Comparison of ENCODE assay signal across 17 cellular contexts in the genomic region with DNA sequence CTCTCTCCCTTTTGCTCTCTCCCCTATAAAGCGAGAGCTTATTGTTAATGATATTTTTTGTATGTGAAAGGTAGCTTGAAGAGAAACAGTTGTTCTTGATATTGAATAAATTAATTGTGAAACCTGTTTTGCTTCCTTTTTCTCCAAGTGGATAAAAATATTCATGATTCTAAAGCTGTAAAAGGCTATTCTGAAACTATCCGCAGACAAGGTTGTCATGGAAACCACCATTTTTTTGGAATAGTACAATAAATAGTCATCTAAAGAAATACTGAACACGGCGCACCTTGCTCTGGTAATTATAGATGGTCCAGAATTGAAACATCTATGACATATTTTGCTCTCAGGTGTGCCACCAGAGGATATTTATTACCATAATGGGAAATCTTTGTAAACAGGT.
A peak's percentile ranks its signal among the peaks of the same experiment; 100 is the strongest.
DNase-seq lines count a peak whose midpoint lies in the region; ATAC-seq and TF ChIP-seq lines count a peak whose summit lies in the region.
"Had no signal": no experiment of that assay in that cellular context is flagged by ENCODE, and none has a peak within 500 bp of the region (broad histone marks: within the 10 kb centered on the region; RNA-seq: fewer than 3 reads in every experiment).

No MANE protein-coding gene starts in this region.

- H3K4me3 ChIP-seq in upper lobe of right lung = no peak overlapping the region
- H3K4me3 ChIP-seq: A549; BLaER1 treated with 17β-estradiol and CSF1 and Interleukin-3, amounts not matched to agents 10 nM and 100 nM had no signal

- TF ChIP-seq CTCF in upper lobe of right lung (IDR thresholded peaks at IDR 0.05) = no peak

- H3K4me3 Mint-ChIP-seq in effector memory CD8-positive, alpha-beta T cell = no peak overlapping the region
- H3K4me3 Mint-ChIP-seq: B cell; CD4-positive, alpha-beta T cell; CD8-positive, alpha-beta T cell had no signal

- H3K9me3 Mint-ChIP-seq in effector memory CD8-positive, alpha-beta T cell = no peaks in the 10 kb centered on the region
- H3K9me3 Mint-ChIP-seq: CD4-positive, alpha-beta T cell; CD8-positive, alpha-beta T cell had no signal

- no peaks in the 10 kb centered on the region for H3K9me3 ChIP-seq in upper lobe of right lung
- H3K9me3 ChIP-seq: A549; BLaER1 treated with 17β-estradiol and CSF1 and Interleukin-3, amounts not matched to agents 10 nM and 100 nM; Caco-2 had no signal

- H3K27ac Mint-ChIP-seq in effector memory CD8-positive, alpha-beta T cell = no peak overlapping the region
- H3K27ac Mint-ChIP-seq: B cell; CD4-positive, alpha-beta T cell; CD8-positive, alpha-beta T cell had no signal

- H3K36me3 Mint-ChIP-seq in effector memory CD8-positive, alpha-beta T cell (ENCODE audit: insufficient read depth) = no peaks in the 10 kb centered on the region
- H3K36me3 Mint-ChIP-seq: CD8-positive, alpha-beta T cell had no signal

- no peaks in the 10 kb centered on the region for H3K27me3 Mint-ChIP-seq in effector memory CD8-positive, alpha-beta T cell
- H3K27me3 Mint-ChIP-seq: B cell; CD4-positive, alpha-beta T cell had no signal

- H3K27ac ChIP-seq in angular gyrus (ENCODE audit: low read depth, low read length) (peak overlapping the region; percentile 24), temporal lobe (ENCODE audit: low read depth, low read length) (peak overlapping the region; percentile 25), upper lobe of right lung (no peak overlapping the region)
- H3K27ac ChIP-seq: 22Rv1; A549; BLaER1 treated with 17β-estradiol and CSF1 and Interleukin-3, amounts not matched to agents 10 nM and 100 nM; C4-2B had no signal

- H3K4me1 ChIP-seq in upper lobe of right lung = no peaks in the 10 kb centered on the region
- H3K4me1 ChIP-seq: A549; BLaER1 treated with 17β-estradiol and CSF1 and Interleukin-3, amounts not matched to agents 10 nM and 100 nM had no signal

- DNase-seq in inferior parietal cortex (ENCODE audit: extremely low spot score) (peak; percentile 63), upper lobe of right lung (no peak)
- DNase-seq in effector memory CD8-positive, alpha-beta T cell = no peak
- DNase-seq: AML-193; Caco-2; Calu3; CD4-positive, alpha-beta T cell; CD8-positive, alpha-beta T cell; DMS79 treated with DMSO at 0.1 percent for 48 hours; GF-D8 had no signal

- no peaks in the 10 kb centered on the region for H3K4me1 Mint-ChIP-seq in effector memory CD8-positive, alpha-beta T cell (ENCODE audit: low read depth in 2 of 2)
- H3K4me1 Mint-ChIP-seq: B cell had no signal

- no peaks in the 10 kb centered on the region for H3K27me3 ChIP-seq in upper lobe of right lung
- H3K27me3 ChIP-seq: BLaER1 treated with 17β-estradiol and CSF1 and Interleukin-3, amounts not matched to agents 10 nM and 100 nM had no signal

- ATAC-seq in upper lobe of right lung = no peak
- no peak for ATAC-seq in effector memory CD8-positive, alpha-beta T cell (replicated peaks)
- ATAC-seq: A549; CD8-positive, alpha-beta T cell had no signal

- H3K36me3 ChIP-seq in upper lobe of right lung = no peaks in the 10 kb centered on the region
- H3K36me3 ChIP-seq: BLaER1 treated with 17β-estradiol and CSF1 and Interleukin-3, amounts not matched to agents 10 nM and 100 nM had no signal

- intact Hi-C loops in upper lobe of right lung (cut with DNase I) = no loop called here
